1 cellular context compared by ENCODE assay signal in the genomic region with DNA sequence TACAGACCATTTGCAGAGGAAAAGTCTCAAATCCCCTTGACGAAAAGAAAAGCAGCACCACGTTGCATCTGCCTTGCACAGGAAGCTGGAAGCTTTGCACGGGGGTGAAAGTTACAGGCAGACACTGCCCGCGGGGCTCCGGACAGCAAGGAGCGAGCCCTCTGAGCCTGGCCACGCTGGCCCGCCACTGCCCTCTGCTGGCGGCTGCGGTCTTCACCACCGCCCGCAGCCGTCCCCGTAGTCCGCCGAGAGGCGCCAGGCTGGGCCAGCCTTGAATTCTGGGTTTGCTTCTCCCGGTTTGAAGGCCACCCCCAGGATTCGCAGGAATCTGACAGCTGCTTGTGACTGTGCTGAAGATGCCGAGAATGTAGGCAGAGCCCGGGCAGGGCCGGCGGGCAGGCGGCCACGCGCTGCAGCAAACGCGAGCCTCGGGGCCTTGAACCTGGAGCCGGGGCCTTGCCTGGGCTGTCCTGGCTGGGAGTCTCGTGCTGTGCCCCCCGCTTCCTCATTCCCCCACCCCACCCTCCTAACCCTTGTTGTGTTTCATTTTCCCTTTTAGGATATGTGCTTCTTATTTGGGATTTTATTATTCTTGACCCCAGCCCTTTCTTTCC.
TF ChIP-seq lines count a peak whose summit lies in the region.

No MANE protein-coding gene starts in this region.

TF ChIP-seq in HepG2, 621 proteins besides CTCF, POLR2A, EP300 and RAD21 (continued from another document and continues in another):
- TF ChIP-seq, protein P1, sequence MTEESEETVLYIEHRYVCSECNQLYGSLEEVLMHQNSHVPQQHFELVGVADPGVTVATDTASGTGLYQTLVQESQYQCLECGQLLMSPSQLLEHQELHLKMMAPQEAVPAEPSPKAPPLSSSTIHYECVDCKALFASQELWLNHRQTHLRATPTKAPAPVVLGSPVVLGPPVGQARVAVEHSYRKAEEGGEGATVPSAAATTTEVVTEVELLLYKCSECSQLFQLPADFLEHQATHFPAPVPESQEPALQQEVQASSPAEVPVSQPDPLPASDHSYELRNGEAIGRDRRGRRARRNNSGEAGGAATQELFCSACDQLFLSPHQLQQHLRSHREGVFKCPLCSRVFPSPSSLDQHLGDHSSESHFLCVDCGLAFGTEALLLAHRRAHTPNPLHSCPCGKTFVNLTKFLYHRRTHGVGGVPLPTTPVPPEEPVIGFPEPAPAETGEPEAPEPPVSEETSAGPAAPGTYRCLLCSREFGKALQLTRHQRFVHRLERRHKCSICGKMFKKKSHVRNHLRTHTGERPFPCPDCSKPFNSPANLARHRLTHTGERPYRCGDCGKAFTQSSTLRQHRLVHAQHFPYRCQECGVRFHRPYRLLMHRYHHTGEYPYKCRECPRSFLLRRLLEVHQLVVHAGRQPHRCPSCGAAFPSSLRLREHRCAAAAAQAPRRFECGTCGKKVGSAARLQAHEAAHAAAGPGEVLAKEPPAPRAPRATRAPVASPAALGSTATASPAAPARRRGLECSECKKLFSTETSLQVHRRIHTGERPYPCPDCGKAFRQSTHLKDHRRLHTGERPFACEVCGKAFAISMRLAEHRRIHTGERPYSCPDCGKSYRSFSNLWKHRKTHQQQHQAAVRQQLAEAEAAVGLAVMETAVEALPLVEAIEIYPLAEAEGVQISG (CRISPR knock-in tag; IDR thresholded peaks at IDR 0.05), result 0 out of 2 replicates have a peak, but pooled peaks have one; percentile 30
- TF ChIP-seq, protein P2, sequence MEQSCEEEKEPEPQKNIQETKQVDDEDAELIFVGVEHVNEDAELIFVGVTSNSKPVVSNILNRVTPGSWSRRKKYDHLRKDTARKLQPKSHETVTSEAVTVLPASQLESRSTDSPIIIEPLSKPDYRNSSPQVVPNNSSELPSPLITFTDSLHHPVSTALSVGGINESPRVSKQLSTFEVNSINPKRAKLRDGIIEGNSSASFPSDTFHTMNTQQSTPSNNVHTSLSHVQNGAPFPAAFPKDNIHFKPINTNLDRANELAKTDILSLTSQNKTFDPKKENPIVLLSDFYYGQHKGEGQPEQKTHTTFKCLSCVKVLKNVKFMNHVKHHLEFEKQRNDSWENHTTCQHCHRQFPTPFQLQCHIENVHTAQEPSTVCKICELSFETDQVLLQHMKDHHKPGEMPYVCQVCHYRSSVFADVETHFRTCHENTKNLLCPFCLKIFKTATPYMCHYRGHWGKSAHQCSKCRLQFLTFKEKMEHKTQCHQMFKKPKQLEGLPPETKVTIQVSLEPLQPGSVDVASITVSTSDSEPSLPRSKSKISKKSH (CRISPR knock-in tag; IDR thresholded peaks at IDR 0.05; ENCODE audit: borderline replicate concordance), result no peak
- TF ChIP-seq KDM2A (CRISPR knock-in tag; IDR thresholded peaks at IDR 0.05; ENCODE audit: borderline replicate concordance, low read depth) (peak; percentile 71), RNF2 (conservative IDR thresholded peaks at IDR 0.05; ENCODE audit: low read depth) (no peak), KDM1A (CRISPR knock-in tag; IDR thresholded peaks at IDR 0.05) (no peak), SRY (CRISPR knock-in tag; IDR thresholded peaks at IDR 0.05) (no peak), ZNF232 (CRISPR knock-in tag; IDR thresholded peaks at IDR 0.05; ENCODE audit: borderline replicate concordance) (no peak), RXRB (CRISPR knock-in tag; IDR thresholded peaks at IDR 0.05; ENCODE audit: borderline replicate concordance) (0 out of 2 replicates have a peak, but pooled peaks have one; percentile 20), ZNF460 (CRISPR knock-in tag; IDR thresholded peaks at IDR 0.05; ENCODE audit: borderline replicate concordance) (no peak), ZNF562 (CRISPR knock-in tag; IDR thresholded peaks at IDR 0.05; ENCODE audit: borderline replicate concordance) (no peak), ZNF274 (CRISPR knock-in tag; IDR thresholded peaks at IDR 0.05) (no peak), MATR3 (CRISPR knock-in tag; IDR thresholded peaks at IDR 0.05) (no peak), ZSCAN25 (CRISPR knock-in tag; IDR thresholded peaks at IDR 0.05) (peak; percentile 35), MED1 (CRISPR knock-in tag; IDR thresholded peaks at IDR 0.05) (no peak), NAIF1 (CRISPR knock-in tag; IDR thresholded peaks at IDR 0.05; ENCODE audit: borderline replicate concordance) (no peak), U2AF1 (optimal IDR thresholded peaks at IDR 0.05; ENCODE audit: low read depth, low read length) (no peak), WIZ (CRISPR knock-in tag; IDR thresholded peaks at IDR 0.05) (no peak), TBX3 (IDR thresholded peaks at IDR 0.05; ENCODE audit: borderline replicate concordance) (no peak), GABPB1 (CRISPR knock-in tag; IDR thresholded peaks at IDR 0.05) (peak; percentile 56; the same call in 1 of the 2 replicates), SOX6 (IDR thresholded peaks at IDR 0.05) (no peak), SOX6 (CRISPR knock-in tag; IDR thresholded peaks at IDR 0.05) (no peak), AKAP8 (CRISPR knock-in tag; IDR thresholded peaks at IDR 0.05) (no peak), SMAD3 (CRISPR knock-in tag; IDR thresholded peaks at IDR 0.05) (0 out of 2 replicates have a peak, but pooled peaks have one; percentile 28), SRSF4 (IDR thresholded peaks at IDR 0.05; ENCODE audit: low read depth, low read length, poor library complexity, severe bottlenecking) (no peak), RFXANK (CRISPR knock-in tag; IDR thresholded peaks at IDR 0.05) (no peak), RFX5 (IDR thresholded peaks at IDR 0.05; ENCODE audit: low read depth, low read length) (no peak), ATF7-NPFF (CRISPR knock-in tag; IDR thresholded peaks at IDR 0.05; ENCODE audit: low read depth) (no peak), ZNF788 (CRISPR knock-in tag; IDR thresholded peaks at IDR 0.05; ENCODE audit: borderline replicate concordance) (peak; percentile 22; the same call in 1 of the 2 replicates), ZNF790 (CRISPR knock-in tag; IDR thresholded peaks at IDR 0.05; ENCODE audit: borderline replicate concordance) (no peak), PPARG (CRISPR knock-in tag; conservative IDR thresholded peaks at IDR 0.05) (no peak), ZC3H13 (CRISPR knock-in tag; IDR thresholded peaks at IDR 0.05) (0 out of 2 replicates have a peak, but pooled peaks have one; percentile 38), SALL1 (CRISPR knock-in tag; IDR thresholded peaks at IDR 0.05) (peak; percentile 21; the same call in 1 of the 2 replicates), HNRNPK (IDR thresholded peaks at IDR 0.05; ENCODE audit: low read depth, low read length, poor library complexity, severe bottlenecking) (peak; percentile 63), SMYD3 (CRISPR knock-in tag; IDR thresholded peaks at IDR 0.05) (no peak), NRL (CRISPR knock-in tag; IDR thresholded peaks at IDR 0.05; ENCODE audit: borderline replicate concordance) (no peak), ZNF234 (CRISPR knock-in tag; conservative IDR thresholded peaks at IDR 0.05) (no peak), ZNF451 (CRISPR knock-in tag; IDR thresholded peaks at IDR 0.05) (no peak), REPIN1 (CRISPR knock-in tag; IDR thresholded peaks at IDR 0.05; ENCODE audit: borderline replicate concordance, low read depth) (peak; percentile 42; the same call in 1 of the 2 replicates), SMARCC2 (IDR thresholded peaks at IDR 0.05) (no peak), CBFB (CRISPR knock-in tag; IDR thresholded peaks at IDR 0.05) (0 out of 2 replicates have a peak, but pooled peaks have one; percentile 54), ZNF543 (CRISPR knock-in tag; IDR thresholded peaks at IDR 0.05) (no peak)
- TF ChIP-seq, protein P3, sequence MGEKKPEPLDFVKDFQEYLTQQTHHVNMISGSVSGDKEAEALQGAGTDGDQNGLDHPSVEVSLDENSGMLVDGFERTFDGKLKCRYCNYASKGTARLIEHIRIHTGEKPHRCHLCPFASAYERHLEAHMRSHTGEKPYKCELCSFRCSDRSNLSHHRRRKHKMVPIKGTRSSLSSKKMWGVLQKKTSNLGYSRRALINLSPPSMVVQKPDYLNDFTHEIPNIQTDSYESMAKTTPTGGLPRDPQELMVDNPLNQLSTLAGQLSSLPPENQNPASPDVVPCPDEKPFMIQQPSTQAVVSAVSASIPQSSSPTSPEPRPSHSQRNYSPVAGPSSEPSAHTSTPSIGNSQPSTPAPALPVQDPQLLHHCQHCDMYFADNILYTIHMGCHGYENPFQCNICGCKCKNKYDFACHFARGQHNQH (CRISPR knock-in tag; IDR thresholded peaks at IDR 0.05), result peak; percentile 32; the same call in 1 of the 2 replicates
- TF ChIP-seq, protein P4, sequence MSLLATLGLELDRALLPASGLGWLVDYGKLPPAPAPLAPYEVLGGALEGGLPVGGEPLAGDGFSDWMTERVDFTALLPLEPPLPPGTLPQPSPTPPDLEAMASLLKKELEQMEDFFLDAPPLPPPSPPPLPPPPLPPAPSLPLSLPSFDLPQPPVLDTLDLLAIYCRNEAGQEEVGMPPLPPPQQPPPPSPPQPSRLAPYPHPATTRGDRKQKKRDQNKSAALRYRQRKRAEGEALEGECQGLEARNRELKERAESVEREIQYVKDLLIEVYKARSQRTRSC (CRISPR knock-in tag; IDR thresholded peaks at IDR 0.05; ENCODE audit: low read depth), result no peak
- TF ChIP-seq, protein P5, sequence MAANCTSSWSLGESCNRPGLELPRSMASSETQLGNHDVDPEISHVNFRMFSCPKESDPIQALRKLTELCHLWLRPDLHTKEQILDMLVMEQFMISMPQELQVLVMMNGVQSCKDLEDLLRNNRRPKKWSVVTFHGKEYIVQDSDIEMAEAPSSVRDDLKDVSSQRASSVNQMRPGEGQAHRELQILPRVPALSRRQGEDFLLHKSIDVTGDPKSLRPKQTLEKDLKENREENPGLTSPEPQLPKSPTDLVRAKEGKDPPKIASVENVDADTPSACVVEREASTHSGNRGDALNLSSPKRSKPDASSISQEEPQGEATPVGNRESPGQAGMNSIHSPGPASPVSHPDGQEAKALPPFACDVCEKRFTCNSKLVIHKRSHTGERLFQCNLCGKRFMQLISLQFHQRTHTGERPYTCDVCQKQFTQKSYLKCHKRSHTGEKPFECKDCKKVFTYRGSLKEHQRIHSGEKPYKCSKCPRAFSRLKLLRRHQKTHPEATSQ (CRISPR knock-in tag; IDR thresholded peaks at IDR 0.05; ENCODE audit: borderline replicate concordance), result no peak
- TF ChIP-seq, protein P6, sequence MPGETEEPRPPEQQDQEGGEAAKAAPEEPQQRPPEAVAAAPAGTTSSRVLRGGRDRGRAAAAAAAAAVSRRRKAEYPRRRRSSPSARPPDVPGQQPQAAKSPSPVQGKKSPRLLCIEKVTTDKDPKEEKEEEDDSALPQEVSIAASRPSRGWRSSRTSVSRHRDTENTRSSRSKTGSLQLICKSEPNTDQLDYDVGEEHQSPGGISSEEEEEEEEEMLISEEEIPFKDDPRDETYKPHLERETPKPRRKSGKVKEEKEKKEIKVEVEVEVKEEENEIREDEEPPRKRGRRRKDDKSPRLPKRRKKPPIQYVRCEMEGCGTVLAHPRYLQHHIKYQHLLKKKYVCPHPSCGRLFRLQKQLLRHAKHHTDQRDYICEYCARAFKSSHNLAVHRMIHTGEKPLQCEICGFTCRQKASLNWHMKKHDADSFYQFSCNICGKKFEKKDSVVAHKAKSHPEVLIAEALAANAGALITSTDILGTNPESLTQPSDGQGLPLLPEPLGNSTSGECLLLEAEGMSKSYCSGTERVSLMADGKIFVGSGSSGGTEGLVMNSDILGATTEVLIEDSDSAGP (CRISPR knock-in tag; IDR thresholded peaks at IDR 0.05; ENCODE audit: borderline replicate concordance), result peak; percentile 48; the same call in 1 of the 2 replicates
- TF ChIP-seq, protein P7, sequence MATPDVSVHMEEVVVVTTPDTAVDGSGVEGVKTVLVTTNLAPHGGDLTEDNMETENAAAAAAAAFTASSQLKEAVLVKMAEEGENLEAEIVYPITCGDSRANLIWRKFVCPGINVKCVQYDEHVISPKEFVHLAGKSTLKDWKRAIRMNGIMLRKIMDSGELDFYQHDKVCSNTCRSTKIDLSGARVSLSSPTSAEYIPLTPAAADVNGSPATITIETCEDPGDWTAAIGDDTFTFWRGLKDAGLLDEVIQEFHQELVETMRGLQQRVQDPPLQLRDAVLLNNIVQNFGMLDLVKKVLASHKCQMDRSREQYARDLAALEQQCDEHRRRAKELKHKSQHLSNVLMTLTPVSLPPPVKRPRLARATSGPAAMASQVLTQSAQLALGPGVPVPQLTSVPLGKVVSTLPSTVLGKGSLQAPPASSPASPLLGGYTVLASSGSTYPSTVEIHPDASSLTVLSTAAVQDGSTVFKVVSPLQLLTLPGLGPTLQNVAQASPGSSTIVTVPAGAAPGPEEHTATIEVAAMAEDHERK (CRISPR knock-in tag; IDR thresholded peaks at IDR 0.05; ENCODE audit: low read depth), result no peak
- TF ChIP-seq, protein P8, sequence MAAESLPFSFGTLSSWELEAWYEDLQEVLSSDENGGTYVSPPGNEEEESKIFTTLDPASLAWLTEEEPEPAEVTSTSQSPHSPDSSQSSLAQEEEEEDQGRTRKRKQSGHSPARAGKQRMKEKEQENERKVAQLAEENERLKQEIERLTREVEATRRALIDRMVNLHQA (CRISPR knock-in tag; IDR thresholded peaks at IDR 0.05), result no peak
- TF ChIP-seq, protein P9, sequence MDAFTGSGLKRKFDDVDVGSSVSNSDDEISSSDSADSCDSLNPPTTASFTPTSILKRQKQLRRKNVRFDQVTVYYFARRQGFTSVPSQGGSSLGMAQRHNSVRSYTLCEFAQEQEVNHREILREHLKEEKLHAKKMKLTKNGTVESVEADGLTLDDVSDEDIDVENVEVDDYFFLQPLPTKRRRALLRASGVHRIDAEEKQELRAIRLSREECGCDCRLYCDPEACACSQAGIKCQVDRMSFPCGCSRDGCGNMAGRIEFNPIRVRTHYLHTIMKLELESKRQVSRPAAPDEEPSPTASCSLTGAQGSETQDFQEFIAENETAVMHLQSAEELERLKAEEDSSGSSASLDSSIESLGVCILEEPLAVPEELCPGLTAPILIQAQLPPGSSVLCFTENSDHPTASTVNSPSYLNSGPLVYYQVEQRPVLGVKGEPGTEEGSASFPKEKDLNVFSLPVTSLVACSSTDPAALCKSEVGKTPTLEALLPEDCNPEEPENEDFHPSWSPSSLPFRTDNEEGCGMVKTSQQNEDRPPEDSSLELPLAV (CRISPR knock-in tag; conservative IDR thresholded peaks at IDR 0.05; ENCODE audit: low read depth), result no peak
